ENCODE assay signal across 24 cellular contexts in the genomic region with DNA sequence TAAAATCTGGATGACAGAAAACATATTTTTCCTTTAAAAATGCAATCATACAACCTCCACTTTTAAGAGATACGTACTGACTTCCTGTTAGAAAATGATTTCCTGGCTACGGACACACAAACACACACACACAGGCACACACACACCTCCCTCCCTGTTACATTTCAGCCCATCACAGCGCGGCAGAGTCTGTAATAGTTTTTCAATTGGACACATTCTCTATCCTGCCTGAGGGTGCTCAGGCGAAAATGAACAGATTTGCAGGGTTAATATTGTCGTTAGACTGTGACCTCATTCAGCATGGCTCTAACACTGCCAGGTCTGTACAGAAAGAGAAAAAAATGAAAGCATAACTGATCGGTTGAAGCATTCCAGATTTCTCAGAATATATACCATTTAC. TPM values are rescaled to one million over a fixed set of nuclear protein-coding genes. Genes with fewer than 3 reads are reported as not detected.
A peak's percentile ranks its signal among the peaks of the same experiment; 100 is the strongest.
DNase-seq lines count a peak whose midpoint lies in the region; ATAC-seq, FAIRE-seq and TF ChIP-seq lines count a peak whose summit lies in the region.
"Had no signal": no experiment of that assay in that cellular context is flagged by ENCODE, and none has a peak within 500 bp of the region (broad histone marks: within the 10 kb centered on the region; RNA-seq: fewer than 3 reads in every experiment).

No MANE protein-coding gene starts in this region.

- TF ChIP-seq CTCF in cardiac fibroblast (IDR thresholded peaks at IDR 0.05; ENCODE audit: low read depth, low read length) = no peak
- no peak for TF ChIP-seq CTCF in omental fat pad (IDR thresholded peaks at IDR 0.05)
- TF ChIP-seq CTCF in uterus (IDR thresholded peaks at IDR 0.05) = no peak
- no peak for TF ChIP-seq CTCF in ascending aorta (IDR thresholded peaks at IDR 0.05)

- H3K27me3 ChIP-seq in uterus (no peaks in the 10 kb centered on the region), ascending aorta (no peaks in the 10 kb centered on the region)
- H3K27me3 ChIP-seq: gastroesophageal sphincter, left lung had no signal

- H3K4me1 ChIP-seq in uterus = no peaks in the 10 kb centered on the region
- H3K4me1 ChIP-seq in ascending aorta = no peaks in the 10 kb centered on the region
- H3K4me1 ChIP-seq: gastroesophageal sphincter, left lung had no signal

- intact Hi-C loops in uterus (cut with DNase I; ENCODE audit: low total_unique reads) (no loop called here), ascending aorta (cut with DNase I) (no loop called here)

- no peaks in the 10 kb centered on the region for H3K9me3 ChIP-seq in uterus
- H3K9me3 ChIP-seq in ascending aorta = no peaks in the 10 kb centered on the region
- H3K9me3 ChIP-seq: gastroesophageal sphincter, left lung had no signal

- DNase-seq in NCI-H1436 (lab: John Stamatoyannopoulos, UW) (peak; percentile 4), NCI-H1436 treated with DMSO at 0.1 percent for 48 hours (lab: John Stamatoyannopoulos, UW) (no peak), cardiac fibroblast (ENCODE audit: low read depth in 2 of 2) (peak; percentile 31 to 54), renal cortical epithelial cell (ENCODE audit: low read depth) (peak; percentile 58), omental fat pad (ENCODE audit: low spot score) (no peak), uterus (no peak), ascending aorta (ENCODE audit: low spot score in 2 of 2) (no peak)
- DNase-seq: 8988T; activated CD4-positive, alpha-beta T cell treated with anti-CD3 and anti-CD28 coated beads, Interleukin-2, amount 10 ng/mL, durations not matched to agents 24 days and 14 days; activated CD8-positive, alpha-beta memory T cell treated with anti-CD3 and anti-CD28 coated beads, Interleukin-2, amount 10 ng/mL, durations not matched to agents 7 days and 5 days; activated naive CD8-positive, alpha-beta T cell treated with anti-CD3 and anti-CD28 coated beads for 36 hours; COR-L47; cortex of kidney; EL; KG1; left lung; NCI-H2029 treated with DMSO at 0.1 percent for 48 hours; NCI-H446 treated with DMSO at 0.1 percent for 48 hours; Right ventricle myocardium superior; substantia nigra had no signal

- H3K36me3 ChIP-seq in uterus (no peaks in the 10 kb centered on the region), ascending aorta (peaks cover 0 to 8% of the 10 kb centered on the region in 2 donors)
- H3K36me3 ChIP-seq: left lung had no signal

- ATAC-seq in omental fat pad (ENCODE audit: low FRiP score) = no peak
- ATAC-seq: activated CD8-positive, alpha-beta memory T cell treated with anti-CD3 and anti-CD28 coated beads, Interleukin-2, amount 10 ng/mL, durations not matched to agents 7 days and 5 days; gastroesophageal sphincter; HCT116; left lung; sciatic nerve had no signal

- no peak for TF ChIP-seq POLR2A in uterus (IDR thresholded peaks at IDR 0.05)

- H3K27ac ChIP-seq in uterus (no peak overlapping the region), ascending aorta (no peak overlapping the region)
- H3K27ac ChIP-seq: gastroesophageal sphincter, left lung had no signal

- peak; percentile 71 for FAIRE-seq in islet of Langerhans (lab: Jason Lieb, UNC)

- H3K4me3 ChIP-seq in cardiac fibroblast (replicated peaks in 1 of 2; ENCODE audit: low read depth in 2 of 2, low read length in 2 of 2) = no peak overlapping the region
- H3K4me3 ChIP-seq in uterus = no peak overlapping the region
- no peak overlapping the region for H3K4me3 ChIP-seq in ascending aorta
- H3K4me3 ChIP-seq: gastroesophageal sphincter, left lung had no signal

RNA-seq across cellular contexts. Expression of a gene that starts 45.0 kb away (rescaled TPM):
- total RNA-seq in renal cortical epithelial cell (24.1 and 103 TPM in 2 replicates), omental fat pad (1 to 10 TPM; 3.4 to 9.5 (median 8.5) TPM), uterus (10 to 100 TPM in 2 of 4 donors, 1 to 10 TPM in 2; 1.2 to 41.3 (median 11.7) TPM), ascending aorta (1.3 TPM)

Comparison
In these comparisons a context has a peak if more than half of its experiments do, and no peak if none do; other contexts are left out.
1. DNase-seq: peak in NCI-H1436 (single experiment), cardiac fibroblast (2 of 2) and renal cortical epithelial cell (single experiment); none in NCI-H1436 treated with DMSO at 0.1 percent for 48 hours (single experiment), omental fat pad (single experiment), uterus (0 of 2) and ascending aorta (0 of 2).